21 cellular contexts compared by ENCODE assay signal in genomic region chr22:31118046-31118820, GRCh38. TPM values are rescaled to one million over a fixed set of nuclear protein-coding genes. Genes with fewer than 3 reads are reported as not detected.
"Had no signal": no experiment of that assay in that cellular context is flagged by ENCODE, and none has a peak within 500 bp of the region (broad histone marks: within the 10 kb centered on the region; RNA-seq: fewer than 3 reads in every experiment).

No MANE protein-coding gene starts in this region.

- H2AFZ ChIP-seq: neural progenitor cell had no signal

- H3K27ac ChIP-seq: gastroesophageal sphincter, neural progenitor cell, prostate gland, SK-N-MC, tibial artery, vagina had no signal

- H3K36me3 ChIP-seq: gastroesophageal sphincter, neural progenitor cell, prostate gland, tibial artery, vagina had no signal

- H3K4me1 Mint-ChIP-seq: activated naive CD8-positive, alpha-beta T cell treated with anti-CD3 and anti-CD28 coated beads, Interleukin-2, amount 10 ng/mL, durations not matched to agents 7 days and 5 days had no signal

- H3K9me3 ChIP-seq: gastroesophageal sphincter, prostate gland, tibial artery, vagina had no signal

- DNase-seq: activated CD4-positive, alpha-beta T cell treated with anti-CD3 and anti-CD28 coated beads, Interleukin-2, amount 50 U/mL, for 4 hours; activated gamma-delta T cell treated with Interleukin-2 at 50 U/mL for 16 hours; activated naive CD8-positive, alpha-beta T cell treated with anti-CD3 and anti-CD28 coated beads, Interleukin-2, amount 10 ng/mL, durations not matched to agents 7 days and 5 days; cerebellar nuclear complex; cortex of kidney; left cardiac atrium; mammary epithelial cell; stimulated activated CD8-positive, alpha-beta memory T cell treated with anti-CD3 and anti-CD28 coated beads, Interleukin-4, amount 100 ng/mL, for 48 hours; stimulated activated naive CD4-positive, alpha-beta T cell treated with Interleukin-2 at 50 U/mL for 16 hours; tibial artery had no signal

- H3K9me3 Mint-ChIP-seq: activated naive CD8-positive, alpha-beta T cell treated with anti-CD3 and anti-CD28 coated beads, Interleukin-2, amount 10 ng/mL, durations not matched to agents 7 days and 5 days; brain; neural progenitor cell had no signal

- H3K4me3 ChIP-seq: gastroesophageal sphincter, neural progenitor cell, prostate gland, SK-N-MC, tibial artery, vagina had no signal

- H3K27ac Mint-ChIP-seq: activated naive CD8-positive, alpha-beta T cell treated with anti-CD3 and anti-CD28 coated beads, Interleukin-2, amount 10 ng/mL, durations not matched to agents 7 days and 5 days; neural progenitor cell had no signal

- H3K27me3 Mint-ChIP-seq: activated naive CD8-positive, alpha-beta T cell treated with anti-CD3 and anti-CD28 coated beads, Interleukin-2, amount 10 ng/mL, durations not matched to agents 7 days and 5 days had no signal

- H3K4me2 ChIP-seq: neural progenitor cell had no signal

- H3K4me3 Mint-ChIP-seq: activated naive CD8-positive, alpha-beta T cell treated with anti-CD3 and anti-CD28 coated beads, Interleukin-2, amount 10 ng/mL, durations not matched to agents 7 days and 5 days; brain; neural progenitor cell had no signal

- ATAC-seq: gastroesophageal sphincter, sciatic nerve had no signal

- H3K9ac ChIP-seq: neural progenitor cell had no signal

- H3K27me3 ChIP-seq: gastroesophageal sphincter, neural progenitor cell, tibial artery, vagina had no signal

- H3K36me3 Mint-ChIP-seq: activated naive CD8-positive, alpha-beta T cell treated with anti-CD3 and anti-CD28 coated beads, Interleukin-2, amount 10 ng/mL, durations not matched to agents 7 days and 5 days; brain; neural progenitor cell had no signal

RNA-seq across cellular contexts. Expression of gene INPP5J, which starts 4.5 kb away (rescaled TPM):
- total RNA-seq: subcutaneous adipose tissue; T-helper 2 cell treated with Interferon-gamma antibody and Interleukin-4, amounts not matched to agents 100 ng/mL and 5 ng/mL, for 36 hours had no signal

RNA-seq across cellular contexts. Expression of gene PLA2G3, which starts 22.1 kb away (rescaled TPM):
- total RNA-seq: activated CD8-positive, alpha-beta memory T cell treated with anti-CD3 and anti-CD28 coated beads for 36 hours; activated naive CD8-positive, alpha-beta T cell treated with anti-CD3 and anti-CD28 coated beads, Interleukin-2, amount 10 ng/mL, durations not matched to agents 7 days and 5 days; left cardiac atrium; mammary epithelial cell; osteocyte; sciatic nerve; subcutaneous adipose tissue; T-helper 2 cell treated with Interferon-gamma antibody and Interleukin-4, amounts not matched to agents 100 ng/mL and 5 ng/mL, for 36 hours had no signal
- polyA plus RNA-seq: mammary epithelial cell had no signal
